ENCODE assay signal across 31 cellular contexts in genomic region chr15:37206690-37207089, GRCh38.
"Had no signal": no experiment of that assay in that cellular context is flagged by ENCODE, and none has a peak within 500 bp of the region (broad histone marks: within the 10 kb centered on the region; RNA-seq: fewer than 3 reads in every experiment).

No MANE protein-coding gene starts in this region.

- ATAC-seq: activated CD4-positive, CD25-positive, alpha-beta regulatory T cell treated with anti-CD3 and anti-CD28 coated beads, Interleukin-2, amount 50 U/mL, for 24 hours; activated CD8-positive, alpha-beta T cell treated with anti-CD3 and anti-CD28 coated beads for 36 hours; activated T-cell treated with anti-CD3 and anti-CD28 coated beads, Interleukin-2, amount 50 U/mL, for 4 hours; activated T-helper 17 cell treated with anti-CD3 and anti-CD28 coated beads, Interleukin-2, amount 50 U/mL, for 72 hours; effector memory CD8-positive, alpha-beta T cell; foreskin keratinocyte; gastrocnemius medialis; T-helper 17 cell had no signal

- H3K4me1 ChIP-seq: esophagus muscularis mucosa, gastrocnemius medialis had no signal

- H3K36me3 ChIP-seq: brain microvascular endothelial cell, esophagus muscularis mucosa, gastrocnemius medialis, WERI-Rb-1 had no signal

- H3K27ac ChIP-seq: brain microvascular endothelial cell, esophagus muscularis mucosa, foreskin keratinocyte, gastrocnemius medialis, WERI-Rb-1 had no signal

- FAIRE-seq: astrocyte, bronchial epithelial cell, colon had no signal

- H3K9me3 ChIP-seq: esophagus muscularis mucosa, gastrocnemius medialis had no signal

- DNase-seq: activated B cell treated with CpG ODN at 0.5 μM for 24 hours; activated CD4-positive, alpha-beta T cell treated with anti-CD3 and anti-CD28 coated beads for 48 hours; activated CD4-positive, alpha-beta T cell treated with anti-CD3 and anti-CD28 coated beads, Interleukin-2, amount 50 U/mL, for 1 hour; activated CD4-positive, alpha-beta T cell treated with anti-CD3 and anti-CD28 coated beads, Interleukin-2, amount 50 U/mL, for 48 hours; activated CD8-positive, alpha-beta memory T cell treated with anti-CD3 and anti-CD28 coated beads for 24 hours; activated CD8-positive, alpha-beta T cell treated with anti-CD3 and anti-CD28 coated beads for 36 hours; activated effector memory CD4-positive, alpha-beta T cell treated with Interleukin-2 at 50 U/mL for 16 hours; activated gamma-delta T cell treated with Interleukin-2 at 50 U/mL for 16 hours; activated naive CD4-positive, alpha-beta T cell treated with anti-CD3 and anti-CD28 coated beads, Interleukin-2, amount 50 U/mL, for 16 hours; activated naive CD4-positive, alpha-beta T cell treated with Interleukin-2 at 50 U/mL for 16 hours; activated T-cell treated with anti-CD3 and anti-CD28 coated beads, Interleukin-2, amount 50 U/mL, for 4 hours; amniotic stem cell; anterior cingulate cortex; brain microvascular endothelial cell; cortex of kidney; dermis blood vessel endothelial cell; effector CD4-positive, alpha-beta T cell; effector memory CD8-positive, alpha-beta T cell; erythroblast; foreskin keratinocyte; gastrocnemius medialis; T-helper 1 cell; T-helper 17 cell; T1000; WERI-Rb-1 had no signal

- H3K27me3 ChIP-seq: brain microvascular endothelial cell, esophagus muscularis mucosa, foreskin keratinocyte, gastrocnemius medialis had no signal

- H3K4me3 ChIP-seq: esophagus muscularis mucosa, gastrocnemius medialis had no signal
